ENCODE assay signal across 1 cellular context in genomic region chr6:41584205-41584604, GRCh38.
TF ChIP-seq lines count a peak whose summit lies in the region.

No MANE protein-coding gene starts in this region.

TF ChIP-seq in SK-N-SH, 30 proteins besides CTCF, POLR2A, EP300 and RAD21 (continued from another document):
- TF ChIP-seq NFIC (IDR thresholded peaks at IDR 0.05; ENCODE audit: borderline replicate concordance), result no peak
- TF ChIP-seq SMC3 (IDR thresholded peaks at IDR 0.05; ENCODE audit: low read depth, low read length), result no peak
- no peak for TF ChIP-seq IRF3 (IDR thresholded peaks at IDR 0.05; ENCODE audit: low read depth, low read length)
- no peak for TF ChIP-seq ZBTB33 (IDR thresholded peaks at IDR 0.05; ENCODE audit: borderline replicate concordance, low read depth)
- no peak for TF ChIP-seq FOXM1 (IDR thresholded peaks at IDR 0.05; ENCODE audit: low read depth)
